Comparison of ENCODE assay signal across 21 cellular contexts in the genomic region with DNA sequence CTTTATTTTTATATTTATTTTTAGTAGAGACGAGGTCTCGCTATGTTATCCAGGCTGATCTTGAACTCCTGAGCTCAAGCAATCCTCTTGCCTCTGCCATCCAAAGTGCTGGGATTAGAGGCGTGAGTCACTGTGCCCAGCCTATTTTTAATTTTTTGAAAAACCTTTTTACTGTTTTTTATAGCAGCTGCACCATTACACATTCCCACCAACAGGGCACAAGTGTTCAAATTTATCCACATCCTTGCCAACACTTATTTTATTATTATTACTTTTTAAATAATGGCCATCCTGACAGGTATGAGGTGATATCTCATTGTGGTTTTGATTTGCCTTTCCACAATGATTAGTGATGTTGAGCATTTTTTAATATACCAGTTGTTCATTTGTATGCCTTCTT. TPM values are rescaled to one million over a fixed set of nuclear protein-coding genes. Genes with fewer than 3 reads are reported as not detected.
DNase-seq lines count a peak whose midpoint lies in the region; TF ChIP-seq lines count a peak whose summit lies in the region.
"Had no signal": no experiment of that assay in that cellular context is flagged by ENCODE, and none has a peak within 500 bp of the region (broad histone marks: within the 10 kb centered on the region; RNA-seq: fewer than 3 reads in every experiment).

No MANE protein-coding gene starts in this region.

- H3K9me2 ChIP-seq in GM23248 (ENCODE audit: insufficient read depth) (no peaks in the 10 kb centered on the region), PC-9 (ENCODE audit: insufficient read depth) (no peaks in the 10 kb centered on the region)

- in situ Hi-C loops in GM23248 (cut with MboI) = no loop called here

- no peak overlapping the region for H3K9ac ChIP-seq in GM23248

- H3K4me3 ChIP-seq in GM23248 = no peak overlapping the region
- H3K4me3 ChIP-seq in PC-9 = no peak overlapping the region
- H3K4me3 ChIP-seq in fibroblast of pulmonary artery (replicated peaks; ENCODE audit: low read depth, low read length) = no peak overlapping the region
- H3K4me3 ChIP-seq in osteoblast (ENCODE audit: insufficient read depth, low read length) = no peak overlapping the region
- H3K4me3 ChIP-seq: HAP-1, K562 had no signal

- H3F3A ChIP-seq in GM23248 (ENCODE audit: insufficient read depth) (no peaks in the 10 kb centered on the region), PC-9 (ENCODE audit: insufficient read depth, low read depth) (0 out of 2 replicates have a peak, but pooled peaks cover 7% of the 10 kb centered on the region)

- no peaks in the 10 kb centered on the region for H4K20me1 ChIP-seq in GM23248 (ENCODE audit: insufficient read depth)
- H4K20me1 ChIP-seq in PC-9 (ENCODE audit: insufficient read depth) = no peaks in the 10 kb centered on the region
- no peaks in the 10 kb centered on the region for H4K20me1 ChIP-seq in osteoblast (ENCODE audit: insufficient read depth, low read length)

- no peaks in the 10 kb centered on the region for H3K36me3 ChIP-seq in GM23248 (ENCODE audit: low read depth)
- no peaks in the 10 kb centered on the region for H3K36me3 ChIP-seq in PC-9 (ENCODE audit: low read depth)
- no peaks in the 10 kb centered on the region for H3K36me3 ChIP-seq in osteoblast (ENCODE audit: insufficient read depth, low read length)
- H3K36me3 ChIP-seq: HAP-1 had no signal

- H3K27ac ChIP-seq in GM23248 (no peak overlapping the region), PC-9 (no peak overlapping the region), osteoblast (ENCODE audit: low read depth, low read length) (no peak overlapping the region)

- H3K79me2 ChIP-seq in GM23248 (ENCODE audit: insufficient read depth) (no peaks in the 10 kb centered on the region), PC-9 (ENCODE audit: low read depth) (no peaks in the 10 kb centered on the region), osteoblast (ENCODE audit: insufficient read depth, low read length) (no peaks in the 10 kb centered on the region)

- H3K4me1 ChIP-seq in GM23248 (ENCODE audit: insufficient read depth) = no peaks in the 10 kb centered on the region
- H3K4me1 ChIP-seq in PC-9 (replicated peaks; ENCODE audit: insufficient read depth) = no peaks in the 10 kb centered on the region
- no peaks in the 10 kb centered on the region for H3K4me1 ChIP-seq in osteoblast (ENCODE audit: insufficient read depth, low read length)

- H3K27me3 ChIP-seq in GM23248 (replicated peaks; ENCODE audit: insufficient read depth) = peaks cover 3% of the 10 kb centered on the region; the same call in 1 of the 2 replicates
- H3K27me3 ChIP-seq in PC-9 (ENCODE audit: insufficient read depth, low read depth) = no peaks in the 10 kb centered on the region
- no peaks in the 10 kb centered on the region for H3K27me3 ChIP-seq in osteoblast (ENCODE audit: insufficient read depth, low read length)

- POLR2A ChIA-PET in PC-9 (lab: Charles Lee; ENCODE audit: unreplicated experiment) = no interaction called here

- no peak overlapping the region for H3K4me2 ChIP-seq in GM23248 (ENCODE audit: unreplicated experiment)
- no peak overlapping the region for H3K4me2 ChIP-seq in PC-9
- no peak overlapping the region for H3K4me2 ChIP-seq in osteoblast (ENCODE audit: insufficient read depth, low read length)

- intact Hi-C loops in PC-9 (cut with micrococcal nuclease; ENCODE audit: unreplicated experiment) = no loop called here

- no TSS peak for BruUV-seq in PC-9 (replicated peaks; lab: Mats Ljungman, UMichigan)

- no peak overlapping the region for H2AFZ ChIP-seq in GM23248
- no peak overlapping the region for H2AFZ ChIP-seq in PC-9
- no peak overlapping the region for H2AFZ ChIP-seq in osteoblast (ENCODE audit: low read length)

- 77 to 78% methylated on average over 3 of the region's 3 CpGs for WGBS in GM23248 (ENCODE audit: low coverage in 1 of 2, low lambda C conversion rate in 2 of 2, missing lambda C conversion rate in 2 of 2), 2 experiments

- TF ChIP-seq CTCF in PC-9 (conservative IDR thresholded peaks at IDR 0.05) (0 out of 2 replicates have a peak, but pooled peaks have one; percentile 27), fibroblast of pulmonary artery (IDR thresholded peaks at IDR 0.05; ENCODE audit: low read length, missing control alignments) (peak; percentile 7), osteoblast (IDR thresholded peaks at IDR 0.05; ENCODE audit: extremely low read depth, low read depth, low read length) (peak; percentile 26)

- peak; percentile 22 for DNase-seq in GM23248
- DNase-seq in PC-9 = no peak
- DNase-seq in fibroblast of pulmonary artery (ENCODE audit: low read depth) = no peak
- no peak for DNase-seq in osteoblast (ENCODE audit: insufficient read length, low spot score, missing footprints)
- DNase-seq in activated effector memory CD4-positive, alpha-beta T cell treated with Interleukin-2 at 50 U/mL for 16 hours = no peak
- no peak for DNase-seq in activated CD8-positive, alpha-beta memory T cell treated with anti-CD3 and anti-CD28 coated beads, Interleukin-2, amount 50 U/mL, for 48 hours
- DNase-seq in NCI-H524 (lab: John Stamatoyannopoulos, UW) = no peak
- no peak for DNase-seq in activated CD4-positive, alpha-beta T cell treated with anti-CD3 and anti-CD28 coated beads, Interleukin-2, amount 50 U/mL, for 48 hours
- DNase-seq: AML-193, DMS 273 treated with DMSO at 0.1 percent for 48 hours, MV-4-11, NCI-H1436, NCI-H2081, NCI-H82 had no signal

- CTCF ChIA-PET in PC-9 (lab: Charles Lee) = no interaction called here

- H3K9me3 ChIP-seq in GM23248 (ENCODE audit: low read depth) = no peaks in the 10 kb centered on the region
- no peaks in the 10 kb centered on the region; the same call in 1 of the 2 replicates for H3K9me3 ChIP-seq in PC-9 (ENCODE audit: insufficient read depth, low read depth)
- H3K9me3 ChIP-seq in osteoblast (ENCODE audit: low read depth, low read length) = no peaks in the 10 kb centered on the region
- H3K9me3 ChIP-seq: HAP-1 had no signal

RNA-seq across cellular contexts. Expression of a gene that starts 42.5 kb away (rescaled TPM):
- total RNA-seq in GM23248 (2014; rRNA removed; shearing (Covaris generic)) = not detected in 2 replicates
- not detected in 2 replicates for polyA plus RNA-seq in GM23248 (2016; fragmentation: Nextera tagmentation; extraction: Ambion mirVana)
- total RNA-seq in PC-9 (2021) = 5.0 and 6.4 TPM in 2 replicates
- not detected in 2 replicates for total RNA-seq in osteoblast
- total RNA-seq: A673, Daoy, SK-MEL-5 had no signal
- polyA plus RNA-seq: CD14-positive monocyte had no signal

RNA-seq across cellular contexts. Expression of a gene that starts 47.7 kb away (rescaled TPM):
- not detected in 2 replicates for total RNA-seq in GM23248 (2014; rRNA removed; shearing (Covaris generic))
- not detected in 2 replicates for polyA plus RNA-seq in GM23248 (2016; fragmentation: Nextera tagmentation; extraction: Ambion mirVana)
- total RNA-seq in PC-9 (2021) (0.85 and 1.4 TPM in 2 replicates), osteoblast (0.29 TPM in 1 of 2 replicates, not detected in the other)
- total RNA-seq: A673, Daoy, NCI-H460, SK-MEL-5 had no signal
- polyA plus RNA-seq: CD14-positive monocyte had no signal
